8 cellular contexts compared by ENCODE assay signal in the genomic region with DNA sequence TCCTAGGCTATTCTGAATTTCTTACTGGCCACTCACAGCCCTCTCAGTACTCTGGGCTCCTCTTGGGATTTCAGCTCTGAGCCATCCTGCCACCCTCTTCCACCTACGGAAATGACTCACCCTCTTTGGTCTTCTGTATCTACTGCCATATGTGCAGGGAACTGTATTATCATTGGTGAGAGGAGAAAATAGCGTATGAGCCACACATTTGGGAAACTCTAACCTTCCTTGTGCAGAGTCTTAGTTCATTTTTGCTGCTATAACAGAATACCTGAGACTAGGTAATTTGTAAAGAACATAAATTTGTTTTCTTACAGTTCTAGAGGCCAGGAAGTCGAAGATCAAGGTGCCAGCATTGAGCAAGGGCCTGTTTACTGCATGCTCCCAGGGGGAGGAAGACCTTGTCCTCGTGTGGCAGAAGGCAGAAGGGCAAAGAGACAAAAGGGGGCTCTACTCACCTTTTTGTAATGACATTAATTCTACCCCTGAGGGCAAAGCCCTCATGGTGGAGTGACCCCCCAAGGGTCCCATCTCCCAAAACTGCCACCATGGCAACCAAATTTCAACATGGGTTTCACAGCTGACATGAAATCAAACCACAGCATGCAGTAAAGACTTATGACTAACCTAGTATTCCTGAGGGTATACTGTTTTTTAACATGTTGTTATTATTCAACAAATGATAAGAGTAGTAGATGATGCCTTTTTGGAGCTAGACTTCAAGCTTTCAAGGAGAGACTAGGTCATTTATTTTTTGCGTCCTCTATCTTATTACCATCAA.
DNase-seq lines count a peak whose midpoint lies in the region; ATAC-seq lines count a peak whose summit lies in the region.

No MANE protein-coding gene starts in this region.

- no peak overlapping the region for H3K4me3 ChIP-seq in naive thymus-derived CD4-positive, alpha-beta T cell (ENCODE audit: low read length)

- intact Hi-C loops in naive thymus-derived CD4-positive, alpha-beta T cell (cut with micrococcal nuclease) = loop anchor here in 1 of 2 donors (5.0 kb wide), 1 partner anchor 48 kb away; no protein-coding TSS in a partner anchor

- no peaks in the 10 kb centered on the region for H3K27me3 ChIP-seq in naive thymus-derived CD4-positive, alpha-beta T cell (ENCODE audit: control insufficient read depth in 2 of 2, insufficient read depth in 2 of 2, low read length in 2 of 2)

- H3K9me3 ChIP-seq in naive thymus-derived CD4-positive, alpha-beta T cell (ENCODE audit: control insufficient read depth in 2 of 3, low read length in 3 of 3) = no peaks in the 10 kb centered on the region

- peak; percentile 37 for ATAC-seq in naive thymus-derived CD4-positive, alpha-beta T cell
- no peak for ATAC-seq in GM19397 (IDR thresholded peaks at IDR 0.05; ENCODE audit: unreplicated experiment)
- no peak for ATAC-seq in HG02870 (IDR thresholded peaks at IDR 0.05; ENCODE audit: unreplicated experiment)

- CTCF ChIA-PET in naive thymus-derived CD4-positive, alpha-beta T cell (lab: Charles Lee) = no interaction called here

- H3K9me3 Mint-ChIP-seq in naive thymus-derived CD4-positive, alpha-beta T cell = no peaks in the 10 kb centered on the region

- H3K4me1 ChIP-seq in naive thymus-derived CD4-positive, alpha-beta T cell (ENCODE audit: control insufficient read depth in 2 of 2, insufficient read depth in 2 of 2, low read length in 2 of 2) = peaks cover 0 to 40% of the 10 kb centered on the region in 2 donors

- H3K36me3 ChIP-seq in naive thymus-derived CD4-positive, alpha-beta T cell (ENCODE audit: control insufficient read depth in 2 of 3, insufficient read depth in 3 of 3, low read length in 3 of 3) = peaks cover 0 to 17% (median 0%) of the 10 kb centered on the region in 3 experiments

- POLR2A ChIA-PET in naive thymus-derived CD4-positive, alpha-beta T cell (lab: Charles Lee) = no interaction called here

- H3K4me3 Mint-ChIP-seq in naive thymus-derived CD4-positive, alpha-beta T cell = peak overlapping the region in 8 of 10 donors; percentile 4 to 54 (median 34)

- DNase-seq in ELR (ENCODE audit: low read depth) = peak; percentile 99
- DNase-seq in MV-4-11 (lab: John Stamatoyannopoulos, UW) = peak; percentile 73
- peak in 2 of 9 donors; percentile 7 to 11 for DNase-seq in naive thymus-derived CD4-positive, alpha-beta T cell
- no peak for DNase-seq in COLO668 (lab: John Stamatoyannopoulos, UW; ENCODE audit: unreplicated experiment)
- DNase-seq in G401 (ENCODE audit: low spot score) = no peak

- in situ Hi-C loops in G401 (cut with HindIII; ENCODE audit: low sequenced_read_pairs) = no loop called here

- H3K27ac Mint-ChIP-seq in naive thymus-derived CD4-positive, alpha-beta T cell = peak overlapping the region; percentile 5 to 89 (median 67)

- H3K36me3 Mint-ChIP-seq in naive thymus-derived CD4-positive, alpha-beta T cell = peaks cover 12 to 40% (median 23%) of the 10 kb centered on the region in 5 donors

- H3K27me3 Mint-ChIP-seq in naive thymus-derived CD4-positive, alpha-beta T cell = no peaks in the 10 kb centered on the region

- peaks cover 38 to 90% (median 74%) of the 10 kb centered on the region in 7 donors for H3K4me1 Mint-ChIP-seq in naive thymus-derived CD4-positive, alpha-beta T cell

- peak overlapping the region; percentile 39 for H3K27ac ChIP-seq in angular gyrus (ENCODE audit: low read depth, low read length)
- H3K27ac ChIP-seq in naive thymus-derived CD4-positive, alpha-beta T cell (ENCODE audit: low read depth, low read length) = no peak overlapping the region

Comparison
In these comparisons a context has a peak if more than half of its experiments do, and no peak if none do; other contexts are left out.
1. DNase-seq: peak in ELR (single experiment) and MV-4-11 (single experiment); none in COLO668 (single experiment) and G401 (single experiment).